Comparison of ENCODE assay signal across 20 cellular contexts in genomic region chr1:85277802-85278201, GRCh38. TPM values are rescaled to one million over a fixed set of nuclear protein-coding genes. Genes with fewer than 3 reads are reported as not detected.
A peak's percentile ranks its signal among the peaks of the same experiment; 100 is the strongest.
DNase-seq lines count a peak whose midpoint lies in the region; ATAC-seq, FAIRE-seq and TF ChIP-seq lines count a peak whose summit lies in the region.
"Had no signal": no experiment of that assay in that cellular context is flagged by ENCODE, and none has a peak within 500 bp of the region (broad histone marks: within the 10 kb centered on the region; RNA-seq: fewer than 3 reads in every experiment).

No MANE protein-coding gene starts in this region.

- peaks cover 42% of the 10 kb centered on the region for H3K4me1 ChIP-seq in endothelial cell of umbilical vein (ENCODE audit: control insufficient read depth, extremely low read depth, insufficient read depth, low read length)
- H3K4me1 ChIP-seq in stomach = peaks cover 0 to 49% (median 35%) of the 10 kb centered on the region in 4 donors
- H3K4me1 ChIP-seq: uterus had no signal

- peaks cover 45% of the 10 kb centered on the region for H3K4me1 Mint-ChIP-seq in activated naive CD8-positive, alpha-beta T cell (ENCODE audit: low read depth)
- peaks cover 35% of the 10 kb centered on the region for H3K4me1 Mint-ChIP-seq in activated naive CD8-positive, alpha-beta T cell treated with anti-CD3 and anti-CD28 coated beads for 36 hours

- FAIRE-seq in endothelial cell of umbilical vein (lab: Jason Lieb, UNC) = no peak

- no peaks in the 10 kb centered on the region for H3K27me3 Mint-ChIP-seq in activated naive CD8-positive, alpha-beta T cell
- H3K27me3 Mint-ChIP-seq in activated naive CD8-positive, alpha-beta T cell treated with anti-CD3 and anti-CD28 coated beads for 36 hours = no peaks in the 10 kb centered on the region

- H3K9me3 ChIP-seq in endothelial cell of umbilical vein (replicated peaks; ENCODE audit: control insufficient read depth, insufficient read depth, low read length) = no peaks in the 10 kb centered on the region
- no peaks in the 10 kb centered on the region for H3K9me3 ChIP-seq in stomach
- H3K9me3 ChIP-seq: neutrophil, right atrium auricular region, uterus had no signal

- TF ChIP-seq POLR2A in endothelial cell of umbilical vein (IDR thresholded peaks at IDR 0.05; ENCODE audit: low read depth, low read length) = no peak
- no peak for TF ChIP-seq POLR2A in stomach (IDR thresholded peaks at IDR 0.05)

- no peak for TF ChIP-seq EP300 in stomach (IDR thresholded peaks at IDR 0.05)

- no peaks in the 10 kb centered on the region for H3K9me3 Mint-ChIP-seq in activated naive CD8-positive, alpha-beta T cell (ENCODE audit: low read depth)
- no peaks in the 10 kb centered on the region for H3K9me3 Mint-ChIP-seq in activated naive CD8-positive, alpha-beta T cell treated with anti-CD3 and anti-CD28 coated beads for 36 hours

- H3K27me3 ChIP-seq in endothelial cell of umbilical vein (ENCODE audit: control insufficient read depth in 2 of 2, insufficient read depth in 2 of 2, low read length in 2 of 2) = no peaks in the 10 kb centered on the region
- no peaks in the 10 kb centered on the region for H3K27me3 ChIP-seq in stomach
- H3K27me3 ChIP-seq: cardiac muscle cell, right atrium auricular region, uterus had no signal

- DNase-seq in activated naive CD8-positive, alpha-beta T cell treated with anti-CD3 and anti-CD28 coated beads for 36 hours = no peak
- DNase-seq in RWPE1 (ENCODE audit: low spot score) (no peak), endothelial cell of umbilical vein (ENCODE audit: low read depth, low spot score) (no peak), stomach (no peak), Right ventricle myocardium inferior (ENCODE audit: missing footprints) (no peak), SKM-1 treated with dmso at 0.1 percent for 144 hours (lab: John Stamatoyannopoulos, UW; ENCODE audit: unreplicated experiment) (no peak), NCI-H2107 treated with DMSO at 0.1 percent for 48 hours (lab: John Stamatoyannopoulos, UW; ENCODE audit: unreplicated experiment) (no peak)
- DNase-seq: ACHN; hippocampal formation; midbrain; MM.1S; NCI-H187; NCI-H446 treated with DMSO at 0.1 percent for 48 hours; NK-92 treated with Interleukin-12 subunit alpha and Interleukin-12 subunit beta, amount 100 ng/mL, for 24 hours; SIG-M5; uterus had no signal

- H3K9me1 ChIP-seq in endothelial cell of umbilical vein (replicated peaks; ENCODE audit: control insufficient read depth, extremely low read depth, insufficient read depth, low read length) = no peaks in the 10 kb centered on the region

- H3K27ac Mint-ChIP-seq in activated naive CD8-positive, alpha-beta T cell = no peak overlapping the region
- H3K27ac Mint-ChIP-seq in activated naive CD8-positive, alpha-beta T cell treated with anti-CD3 and anti-CD28 coated beads for 36 hours = no peak overlapping the region

- H3K79me2 ChIP-seq in endothelial cell of umbilical vein (ENCODE audit: control insufficient read depth, insufficient read depth, low read length) = peaks cover 28% of the 10 kb centered on the region

- no peaks in the 10 kb centered on the region for H4K20me1 ChIP-seq in endothelial cell of umbilical vein (replicated peaks; ENCODE audit: control insufficient read depth, extremely low read depth, insufficient read depth, low read length)

- no peak for ATAC-seq in Right ventricle myocardium inferior

- 81 to 90% (median 85%) methylated on average over 4 of the region's 4 CpGs for WGBS in stomach, 5 donors

- POLR2A ChIA-PET in RWPE1 (lab: Yijun Ruan, JAX; ENCODE audit: low non-redundant PET) (no interaction called here), endothelial cell of umbilical vein (lab: Charles Lee) (interaction anchor here (2.6 kb wide), 1 partner anchor 20 kb away, joined by 7 read pairs; no protein-coding TSS in a partner anchor)

- no peak for TF ChIP-seq CTCF in RWPE1 (conservative IDR thresholded peaks at IDR 0.05; ENCODE audit: low read depth)
- no peak for TF ChIP-seq CTCF in endothelial cell of umbilical vein (IDR thresholded peaks at IDR 0.05; ENCODE audit: extremely low read depth in 1 of 2, insufficient read depth in 1 of 2, low read depth in 1 of 2, low read length in 2 of 2)
- TF ChIP-seq CTCF in stomach (IDR thresholded peaks at IDR 0.05) = no peak

- H3K9ac ChIP-seq in endothelial cell of umbilical vein (replicated peaks; ENCODE audit: extremely low read depth, insufficient read depth, low read length) = no peak overlapping the region

- BruUV-seq in endothelial cell of umbilical vein (replicated peaks; lab: Mats Ljungman, UMichigan) = no TSS peak

- H3K4me3 ChIP-seq in endothelial cell of umbilical vein (replicated peaks in 1 of 3; ENCODE audit: insufficient read depth in 1 of 3, low read depth in 1 of 3, low read length in 3 of 3) (no peak overlapping the region), stomach (no peak overlapping the region)

- H2AFZ ChIP-seq in endothelial cell of umbilical vein (ENCODE audit: low read depth, low read length) = no peak overlapping the region

- intact Hi-C loops in endothelial cell of umbilical vein (cut with micrococcal nuclease) = loop anchor here (10.0 kb wide), 2 partner anchors 663 to 773 kb away; partner anchors contain the start of genes GNG5 and SPATA1
- intact Hi-C loops in stomach (cut with DNase I; ENCODE audit: low total_unique reads) = no loop called here
- intact Hi-C loops in Right ventricle myocardium inferior (cut with DNase I) = no loop called here

- no peaks in the 10 kb centered on the region for H3K36me3 ChIP-seq in endothelial cell of umbilical vein (ENCODE audit: control insufficient read depth in 2 of 2, extremely low read depth in 1 of 2, insufficient read depth in 2 of 2, low read length in 2 of 2)
- H3K36me3 ChIP-seq in stomach = peaks cover 0 to 2% (median under 1%) of the 10 kb centered on the region in 4 donors
- H3K36me3 ChIP-seq: cardiac muscle cell, right atrium auricular region, uterus had no signal

- H3K4me2 ChIP-seq in endothelial cell of umbilical vein (ENCODE audit: insufficient read depth, low read length) = no peak overlapping the region

- H3K4me3 Mint-ChIP-seq in activated naive CD8-positive, alpha-beta T cell = peak overlapping the region; percentile 6
- H3K4me3 Mint-ChIP-seq in activated naive CD8-positive, alpha-beta T cell treated with anti-CD3 and anti-CD28 coated beads for 36 hours = no peak overlapping the region

- H3K27ac ChIP-seq in RWPE1 (peak overlapping the region; percentile 91), endothelial cell of umbilical vein (ENCODE audit: insufficient read depth, low read depth, low read length) (peak overlapping the region; percentile 100), stomach (peak overlapping the region in 4 of 5 donors; percentile 67 to 99 (median 82))

- H3K36me3 Mint-ChIP-seq in activated naive CD8-positive, alpha-beta T cell = peaks cover 6% of the 10 kb centered on the region
- H3K36me3 Mint-ChIP-seq in activated naive CD8-positive, alpha-beta T cell treated with anti-CD3 and anti-CD28 coated beads for 36 hours = peaks cover 21% of the 10 kb centered on the region

- dilution Hi-C loops in endothelial cell of umbilical vein (cut with MboI; ENCODE audit: extremely low pct_ligation_motif_present, low sequenced_read_pairs) = no loop called here

- CTCF ChIA-PET in RWPE1 (lab: Yijun Ruan, JAX) (no interaction called here), endothelial cell of umbilical vein (lab: Charles Lee) (interaction anchor here (1.2 to 4.7 kb wide), 3 partner anchors 18 to 19 kb away, joined by 3 to 39 read pairs (median 24); partner anchors contain the start of gene C1orf52)

TF ChIP-seq in endothelial cell of umbilical vein, 7 proteins besides CTCF, POLR2A, EP300 and RAD21:
- TF ChIP-seq FOS (IDR thresholded peaks at IDR 0.05; ENCODE audit: borderline replicate concordance, insufficient read depth, low read length) (no peak), EZH2 (IDR thresholded peaks at IDR 0.05; ENCODE audit: borderline replicate concordance, low read depth, low read length, severe bottlenecking) (no peak), POLR2AphosphoS5 (IDR thresholded peaks at IDR 0.05; ENCODE audit: insufficient read depth, low read depth, low read length) (no peak), JUN (IDR thresholded peaks at IDR 0.05; ENCODE audit: borderline replicate concordance, insufficient read depth, insufficient read length, low read depth) (no peak)
- TF ChIP-seq, protein P1, sequence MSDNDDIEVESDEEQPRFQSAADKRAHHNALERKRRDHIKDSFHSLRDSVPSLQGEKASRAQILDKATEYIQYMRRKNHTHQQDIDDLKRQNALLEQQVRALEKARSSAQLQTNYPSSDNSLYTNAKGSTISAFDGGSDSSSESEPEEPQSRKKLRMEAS (IDR thresholded peaks at IDR 0.05; ENCODE audit: insufficient read depth, insufficient read length) = no peak
TF ChIP-seq in endothelial cell of umbilical vein: peak in this region for 0.

RNA-seq across cellular contexts. Expression of gene BCL10, which starts 1.4 kb away (rescaled TPM):
- total RNA-seq in activated naive CD8-positive, alpha-beta T cell treated with anti-CD3 and anti-CD28 coated beads for 36 hours = 10 to 100 TPM; 27.5 to 29.0 TPM
- 74.5 and 78.6 TPM in 2 replicates for total RNA-seq in endothelial cell of umbilical vein
- polyA plus RNA-seq in endothelial cell of umbilical vein = 16.1 and 21.5 TPM in 2 replicates
- polyA plus RNA-seq in endothelial cell of umbilical vein (2011; cell fraction: cytosol; rRNA removed) = 19.8 and 20.6 TPM in 2 replicates
- polyA plus RNA-seq in endothelial cell of umbilical vein (2011; cell fraction: nucleus; rRNA removed) = 20.5 and 20.7 TPM in 2 replicates
- 34.1 and 55.5 TPM in 2 replicates for polyA plus RNA-seq in endothelial cell of umbilical vein (2012)
- polyA minus RNA-seq in endothelial cell of umbilical vein = 34.3 and 40.4 TPM in 2 replicates
- 9.3 TPM for polyA minus RNA-seq in endothelial cell of umbilical vein (2011; cell fraction: cytosol; rRNA and poly(A)+ RNA removed)
- 62.3 and 75.3 TPM in 2 replicates for polyA minus RNA-seq in endothelial cell of umbilical vein (2011; cell fraction: nucleus; rRNA and poly(A)+ RNA removed)
- 10 to 100 TPM in 4 of 5 donors, 1 to 10 TPM in 1; 6.1 to 42.7 (median 38.5) TPM for total RNA-seq in stomach
- 10 to 100 TPM in 1 of 3 donors, 1 to 10 TPM in 2; 8.1 to 23.4 (median 9.9) TPM for polyA plus RNA-seq in stomach
- 8.6 TPM for total RNA-seq in Right ventricle myocardium inferior

RNA-seq across cellular contexts. Expression of gene C1orf52, which starts 18.3 kb away (rescaled TPM):
- total RNA-seq in activated naive CD8-positive, alpha-beta T cell treated with anti-CD3 and anti-CD28 coated beads for 36 hours = 10 to 100 TPM; 29.3 to 30.0 TPM
- total RNA-seq in endothelial cell of umbilical vein (26.7 and 29.1 TPM in 2 replicates), stomach (10 to 100 TPM in 3 of 5 donors, 1 to 10 TPM in 2; 5.8 to 39.3 (median 23.5) TPM), Right ventricle myocardium inferior (17.1 TPM)
- polyA plus RNA-seq in endothelial cell of umbilical vein (22.7 and 23.1 TPM in 2 replicates), stomach (10 to 100 TPM; 11.1 to 16.8 (median 11.9) TPM)
- polyA plus RNA-seq in endothelial cell of umbilical vein (2011; cell fraction: cytosol; rRNA removed) = 16.6 and 24.4 TPM in 2 replicates
- 36.8 and 37.9 TPM in 2 replicates for polyA plus RNA-seq in endothelial cell of umbilical vein (2011; cell fraction: nucleus; rRNA removed)
- 24.0 and 26.5 TPM in 2 replicates for polyA plus RNA-seq in endothelial cell of umbilical vein (2012)
- 14.5 and 16.4 TPM in 2 replicates for polyA minus RNA-seq in endothelial cell of umbilical vein
- 9.8 TPM for polyA minus RNA-seq in endothelial cell of umbilical vein (2011; cell fraction: cytosol; rRNA and poly(A)+ RNA removed)
- 25.7 and 39.7 TPM in 2 replicates for polyA minus RNA-seq in endothelial cell of umbilical vein (2011; cell fraction: nucleus; rRNA and poly(A)+ RNA removed)
